In the genomic region with DNA sequence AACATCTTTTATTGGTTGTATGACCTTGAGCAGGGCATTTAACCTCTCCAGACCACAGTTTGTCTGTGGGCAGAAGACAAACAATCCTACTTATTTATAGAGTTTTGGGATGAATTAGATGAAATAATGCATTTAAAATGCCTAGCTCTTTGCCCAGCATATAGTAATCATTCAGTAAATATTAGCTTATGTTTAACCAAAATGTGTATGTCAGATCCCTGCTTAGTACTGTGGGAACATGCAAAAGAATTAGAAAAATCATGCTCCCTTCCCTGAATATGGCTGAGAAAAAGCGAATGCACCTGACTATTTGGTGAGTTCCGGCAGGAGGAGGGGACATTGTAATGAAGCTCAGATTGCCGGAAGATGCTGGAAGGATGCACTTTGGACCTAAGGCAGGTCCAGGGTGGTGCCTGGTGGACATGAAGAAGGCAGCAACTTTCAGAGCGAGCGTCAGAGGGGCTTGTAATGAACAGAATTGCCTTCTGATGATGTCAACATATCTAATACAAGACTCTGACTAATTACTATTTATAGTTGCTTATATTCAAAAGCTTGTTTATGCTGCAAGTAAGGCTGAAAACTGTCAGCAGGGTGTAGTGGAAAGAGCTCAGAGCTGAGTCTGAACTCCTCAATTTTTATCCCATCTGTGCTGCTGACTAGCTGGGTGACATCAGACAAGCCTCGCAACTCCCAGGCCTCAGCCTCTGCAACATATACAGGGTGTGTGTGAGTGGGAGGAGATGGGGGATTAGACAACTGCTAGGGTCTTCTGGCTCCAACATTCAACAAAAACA, we compare ENCODE assay signal across 14 cellular contexts.
DNase-seq lines count a peak whose midpoint lies in the region; ATAC-seq and TF ChIP-seq lines count a peak whose summit lies in the region.
"Had no signal": no experiment of that assay in that cellular context is flagged by ENCODE, and none has a peak within 500 bp of the region (broad histone marks: within the 10 kb centered on the region; RNA-seq: fewer than 3 reads in every experiment).

No MANE protein-coding gene starts in this region.

- H3K4me3 ChIP-seq in heart right ventricle (no peak overlapping the region), right atrium auricular region (no peak overlapping the region), choroid plexus epithelial cell (ENCODE audit: low read depth, low read length) (no peak overlapping the region), mucosa of rectum (ENCODE audit: low read length in 2 of 2) (no peak overlapping the region), vagina (no peak overlapping the region)

- H3K27ac ChIP-seq in heart right ventricle, result peak overlapping the region in 2 of 10 donors; percentile 37 to 61
- no peak overlapping the region for H3K27ac ChIP-seq in right atrium auricular region
- peak overlapping the region; percentile 48 to 60 for H3K27ac ChIP-seq in mucosa of rectum (ENCODE audit: low read depth in 2 of 2, low read length in 2 of 2)
- H3K27ac ChIP-seq in vagina, result peak overlapping the region; percentile 32

- intact Hi-C loops in heart right ventricle (cut with DNase I) (no loop called here), vagina (cut with DNase I) (no loop called here)

- peaks cover 0 to 3% (median 0%) of the 10 kb centered on the region in 11 donors for H3K9me3 ChIP-seq in heart right ventricle
- no peaks in the 10 kb centered on the region for H3K9me3 ChIP-seq in right atrium auricular region
- H3K9me3 ChIP-seq in mucosa of rectum (ENCODE audit: control insufficient read depth in 2 of 2, low read length in 2 of 2), result peaks cover 0 to 5% of the 10 kb centered on the region in 2 donors
- no peaks in the 10 kb centered on the region for H3K9me3 ChIP-seq in vagina

- ATAC-seq in heart right ventricle, result peak; percentile 41 to 86 (median 64)
- no peak for ATAC-seq in HG03571 (IDR thresholded peaks at IDR 0.05; ENCODE audit: unreplicated experiment)
- ATAC-seq in GM21423 (IDR thresholded peaks at IDR 0.05; ENCODE audit: unreplicated experiment), result no peak

- peaks cover 0 to 29% (median 10%) of the 10 kb centered on the region in 9 donors for H3K4me1 ChIP-seq in heart right ventricle
- no peaks in the 10 kb centered on the region for H3K4me1 ChIP-seq in right atrium auricular region
- peaks cover 6 to 24% of the 10 kb centered on the region in 2 donors for H3K4me1 ChIP-seq in mucosa of rectum (ENCODE audit: control insufficient read depth in 2 of 2, insufficient read depth in 2 of 2, low read length in 2 of 2)
- H3K4me1 ChIP-seq in vagina, result peaks cover 37% of the 10 kb centered on the region

- WGBS in heart right ventricle, 2 donors, result 70 to 71% methylated on average over 6 of the region's 6 CpGs

- H3K36me3 ChIP-seq in heart right ventricle, result no peaks in the 10 kb centered on the region
- no peaks in the 10 kb centered on the region for H3K36me3 ChIP-seq in right atrium auricular region
- H3K36me3 ChIP-seq in mucosa of rectum (ENCODE audit: control insufficient read depth in 2 of 2, insufficient read depth in 2 of 2, low read length in 2 of 2), result no peaks in the 10 kb centered on the region
- no peaks in the 10 kb centered on the region for H3K36me3 ChIP-seq in vagina

- no peak overlapping the region for H3K9ac ChIP-seq in mucosa of rectum (ENCODE audit: low read depth in 1 of 2, low read length in 2 of 2)

- no peak for TF ChIP-seq POLR2A in vagina (IDR thresholded peaks at IDR 0.05)

- H3K27me3 ChIP-seq in heart right ventricle (no peaks in the 10 kb centered on the region), right atrium auricular region (no peaks in the 10 kb centered on the region), mucosa of rectum (ENCODE audit: control insufficient read depth in 2 of 2, insufficient read depth in 2 of 2, low read length in 2 of 2) (no peaks in the 10 kb centered on the region), vagina (no peaks in the 10 kb centered on the region)

- DNase-seq in heart right ventricle (no peak), right atrium auricular region (ENCODE audit: low spot score) (no peak), choroid plexus epithelial cell (ENCODE audit: low read depth) (peak; percentile 43), vagina (ENCODE audit: extremely low spot score in 2 of 2) (no peak), DMS114 treated with DMSO at 0.1 percent for 48 hours (lab: John Stamatoyannopoulos, UW; ENCODE audit: unreplicated experiment) (no peak)
- DNase-seq: aorta; DMS79; effector memory CD4-positive, alpha-beta T cell; mesendoderm; NCI-H1417 treated with DMSO at 0.1 percent for 48 hours; NCI-H510A treated with DMSO at 0.1 percent for 48 hours had no signal

- TF ChIP-seq CTCF in heart right ventricle (IDR thresholded peaks at IDR 0.05), result no peak
- TF ChIP-seq CTCF in right atrium auricular region (IDR thresholded peaks at IDR 0.05), result no peak
- peak; percentile 10 for TF ChIP-seq CTCF in choroid plexus epithelial cell (conservative IDR thresholded peaks at IDR 0.05; ENCODE audit: low read depth, low read length)
- no peak for TF ChIP-seq CTCF in vagina (IDR thresholded peaks at IDR 0.05)

Comparison
In these comparisons a context has a peak if more than half of its experiments do, and no peak if none do; other contexts are left out.
1. ATAC-seq: peak in heart right ventricle (8 of 8); none in HG03571 (single experiment) and GM21423 (single experiment).
2. H3K27ac ChIP-seq: peak in mucosa of rectum (2 of 2) and vagina (single experiment); none in right atrium auricular region (0 of 2).